In genomic region chr3:98968824-98969223, GRCh38 we compare ENCODE assay signal across 1 cellular context.
TF ChIP-seq lines count a peak whose summit lies in the region.

No MANE protein-coding gene starts in this region.

TF ChIP-seq in IMR-90, 13 proteins besides CTCF, POLR2A, EP300 and RAD21:
- TF ChIP-seq MAZ (IDR thresholded peaks at IDR 0.05; ENCODE audit: borderline replicate concordance, low read depth, low read length) (no peak), SMC3 (IDR thresholded peaks at IDR 0.05; ENCODE audit: low read depth, low read length) (no peak), CEBPB (IDR thresholded peaks at IDR 0.05; ENCODE audit: low read depth, low read length) (no peak), MXI1 (IDR thresholded peaks at IDR 0.05; ENCODE audit: borderline replicate concordance, low read depth, low read length) (no peak), RCOR1 (IDR thresholded peaks at IDR 0.05; ENCODE audit: insufficient replicate concordance, low read length) (no peak), NFE2L2 (IDR thresholded peaks at IDR 0.05; ENCODE audit: low read depth, low read length) (no peak), ELK1 (IDR thresholded peaks at IDR 0.05; ENCODE audit: borderline replicate concordance, low read depth, low read length) (no peak), RFX5 (IDR thresholded peaks at IDR 0.05; ENCODE audit: low read depth, low read length) (no peak), FOS (IDR thresholded peaks at IDR 0.05; ENCODE audit: low read depth, low read length) (no peak), USF2 (IDR thresholded peaks at IDR 0.05; ENCODE audit: low read depth, low read length) (no peak)
